In genomic region chr2:29744976-29745375, GRCh38 we compare ENCODE assay signal across 16 cellular contexts.
A peak's percentile ranks its signal among the peaks of the same experiment; 100 is the strongest.
DNase-seq lines count a peak whose midpoint lies in the region; ATAC-seq and TF ChIP-seq lines count a peak whose summit lies in the region.
"Had no signal": no experiment of that assay in that cellular context is flagged by ENCODE, and none has a peak within 500 bp of the region (broad histone marks: within the 10 kb centered on the region; RNA-seq: fewer than 3 reads in every experiment).

No MANE protein-coding gene starts in this region.

- no peaks in the 10 kb centered on the region for H3K79me2 ChIP-seq in GM23338 (replicated peaks; ENCODE audit: insufficient read depth)

- H3K9me3 ChIP-seq in stomach = no peaks in the 10 kb centered on the region
- H3K9me3 ChIP-seq: right atrium auricular region had no signal

- POLR2A ChIA-PET in RWPE1 (lab: Yijun Ruan, JAX; ENCODE audit: low non-redundant PET) = no interaction called here

- no peaks in the 10 kb centered on the region for H3K36me3 Mint-ChIP-seq in GM23338 (ENCODE audit: low read depth)
- H3K36me3 Mint-ChIP-seq in activated T-helper 17 cell treated with anti-CD3 and anti-CD28 coated beads, Interleukin-2, amount 50 U/mL, for 72 hours (ENCODE audit: low read depth) = no peaks in the 10 kb centered on the region

- no peak overlapping the region for H3K4me2 ChIP-seq in GM23338

- H3K9me3 Mint-ChIP-seq in GM23338 = no peaks in the 10 kb centered on the region
- no peaks in the 10 kb centered on the region for H3K9me3 Mint-ChIP-seq in activated T-helper 17 cell treated with anti-CD3 and anti-CD28 coated beads, Interleukin-2, amount 50 U/mL, for 72 hours
- H3K9me3 Mint-ChIP-seq: nephron progenitor cell had no signal

- no peaks in the 10 kb centered on the region for H3F3A ChIP-seq in GM23338 (replicated peaks; ENCODE audit: low read depth)

- H3K36me3 ChIP-seq in GM23338 (ENCODE audit: insufficient read depth) = no peaks in the 10 kb centered on the region
- no peaks in the 10 kb centered on the region for H3K36me3 ChIP-seq in stomach
- H3K36me3 ChIP-seq: brain microvascular endothelial cell, right atrium auricular region had no signal

- H2AFZ ChIP-seq in GM23338 = no peak overlapping the region

- H3K27me3 Mint-ChIP-seq in GM23338 (ENCODE audit: insufficient read depth, low read depth, poor library complexity) = peaks cover 1% of the 10 kb centered on the region
- peaks cover 4% of the 10 kb centered on the region for H3K27me3 Mint-ChIP-seq in activated T-helper 17 cell treated with anti-CD3 and anti-CD28 coated beads, Interleukin-2, amount 50 U/mL, for 72 hours

- H3K4me1 Mint-ChIP-seq in GM23338 = no peaks in the 10 kb centered on the region
- H3K4me1 Mint-ChIP-seq in activated T-helper 17 cell treated with anti-CD3 and anti-CD28 coated beads, Interleukin-2, amount 50 U/mL, for 72 hours = no peaks in the 10 kb centered on the region
- H3K4me1 Mint-ChIP-seq: nephron progenitor cell had no signal

- no peak overlapping the region for H3K4me3 ChIP-seq in GM23338
- H3K4me3 ChIP-seq in stomach = no peak overlapping the region
- H3K4me3 ChIP-seq: right atrium auricular region had no signal

- DNase-seq in GM23338 (ENCODE audit: low spot score) (no peak), stomach (no peak), RWPE1 (ENCODE audit: low spot score) (no peak)
- DNase-seq: activated naive CD4-positive, alpha-beta T cell treated with Interleukin-2 at 50 U/mL for 16 hours; brain microvascular endothelial cell; DMS 273 treated with DMSO at 0.1 percent for 48 hours; effector CD4-positive, alpha-beta T cell; NCI-H2171 treated with DMSO at 0.1 percent for 48 hours; nephron progenitor cell; stimulated activated CD4-positive, alpha-beta T cell treated with anti-CD3 and anti-CD28 coated beads, Interleukin-4, amount 100 ng/mL, for 1 hour had no signal

- H3K27me3 ChIP-seq in GM23338 (ENCODE audit: insufficient read depth) = no peaks in the 10 kb centered on the region
- no peaks in the 10 kb centered on the region for H3K27me3 ChIP-seq in stomach
- H3K27me3 ChIP-seq: brain microvascular endothelial cell, right atrium auricular region had no signal

- H4K20me1 ChIP-seq in GM23338 (replicated peaks; ENCODE audit: insufficient read depth) = no peaks in the 10 kb centered on the region

- TF ChIP-seq CTCF in GM23338 (conservative IDR thresholded peaks at IDR 0.05; ENCODE audit: low read depth in 2 of 2) (no peak), stomach (IDR thresholded peaks at IDR 0.05) (no peak), RWPE1 (conservative IDR thresholded peaks at IDR 0.05; ENCODE audit: low read depth) (no peak)

- CTCF ChIA-PET in RWPE1 (lab: Yijun Ruan, JAX) = no interaction called here

- no peak for TF ChIP-seq EP300 in stomach (IDR thresholded peaks at IDR 0.05)

- no peaks in the 10 kb centered on the region for H3K9me2 ChIP-seq in GM23338 (ENCODE audit: insufficient read depth)

- ATAC-seq in GM18519 (IDR thresholded peaks at IDR 0.05; ENCODE audit: low FRiP score, unreplicated experiment) (peak; percentile 76), GM19467 (IDR thresholded peaks at IDR 0.05; ENCODE audit: unreplicated experiment) (peak; percentile 79), HG02763 (IDR thresholded peaks at IDR 0.05; ENCODE audit: unreplicated experiment) (peak; percentile 77), HG03354 (IDR thresholded peaks at IDR 0.05; ENCODE audit: poor library complexity, severe bottlenecking, unreplicated experiment) (peak; percentile 63), GM23338 (no peak)
- no peak for ATAC-seq in activated T-helper 17 cell treated with anti-CD3 and anti-CD28 coated beads, Interleukin-2, amount 50 U/mL, for 72 hours (replicated peaks)

- intact Hi-C loops in stomach (cut with DNase I; ENCODE audit: low total_unique reads) = no loop called here

- no peak overlapping the region for H3K27ac Mint-ChIP-seq in GM23338
- no peak overlapping the region for H3K27ac Mint-ChIP-seq in activated T-helper 17 cell treated with anti-CD3 and anti-CD28 coated beads, Interleukin-2, amount 50 U/mL, for 72 hours
- H3K27ac Mint-ChIP-seq: nephron progenitor cell had no signal

- no peak overlapping the region for H3K4me3 Mint-ChIP-seq in GM23338
- no peak overlapping the region for H3K4me3 Mint-ChIP-seq in activated T-helper 17 cell treated with anti-CD3 and anti-CD28 coated beads, Interleukin-2, amount 50 U/mL, for 72 hours
- H3K4me3 Mint-ChIP-seq: nephron progenitor cell had no signal

- H3K4me1 ChIP-seq in GM23338 (ENCODE audit: insufficient read depth) = no peaks in the 10 kb centered on the region
- peaks cover 0 to 14% (median 2%) of the 10 kb centered on the region in 4 donors for H3K4me1 ChIP-seq in stomach
- H3K4me1 ChIP-seq: right atrium auricular region had no signal

- TF ChIP-seq POLR2A in stomach (IDR thresholded peaks at IDR 0.05) = no peak

- H3K27ac ChIP-seq in GM23338 (ENCODE audit: low read depth) (no peak overlapping the region), stomach (no peak overlapping the region), RWPE1 (no peak overlapping the region)
- H3K27ac ChIP-seq: brain microvascular endothelial cell, right atrium auricular region had no signal

- WGBS in stomach, 5 donors = 55 to 77% (median 69%) methylated on average over 3 of the region's 3 CpGs

TF ChIP-seq in GM23338, 12 proteins besides CTCF, POLR2A, EP300 and RAD21:
- TF ChIP-seq CREB1 (CRISPR knock-in tag; IDR thresholded peaks at IDR 0.05; ENCODE audit: low read depth) (no peak), EZH2 (IDR thresholded peaks at IDR 0.05; ENCODE audit: low read depth, unreplicated experiment) (no peak), STAT1 (IDR thresholded peaks at IDR 0.05; ENCODE audit: unreplicated experiment) (no peak), POLR2AphosphoS5 (IDR thresholded peaks at IDR 0.05; ENCODE audit: low read depth) (no peak), JUNB (IDR thresholded peaks at IDR 0.05; ENCODE audit: unreplicated experiment) (no peak), NANOG (IDR thresholded peaks at IDR 0.05; ENCODE audit: borderline replicate concordance) (no peak), EZH2phosphoT487 (IDR thresholded peaks at IDR 0.05; ENCODE audit: unreplicated experiment) (no peak), ZNF331 (CRISPR knock-in tag; IDR thresholded peaks at IDR 0.05; ENCODE audit: low read depth) (no peak), ZNF114 (CRISPR knock-in tag; IDR thresholded peaks at IDR 0.05) (no peak)
- TF ChIP-seq, protein P1, sequence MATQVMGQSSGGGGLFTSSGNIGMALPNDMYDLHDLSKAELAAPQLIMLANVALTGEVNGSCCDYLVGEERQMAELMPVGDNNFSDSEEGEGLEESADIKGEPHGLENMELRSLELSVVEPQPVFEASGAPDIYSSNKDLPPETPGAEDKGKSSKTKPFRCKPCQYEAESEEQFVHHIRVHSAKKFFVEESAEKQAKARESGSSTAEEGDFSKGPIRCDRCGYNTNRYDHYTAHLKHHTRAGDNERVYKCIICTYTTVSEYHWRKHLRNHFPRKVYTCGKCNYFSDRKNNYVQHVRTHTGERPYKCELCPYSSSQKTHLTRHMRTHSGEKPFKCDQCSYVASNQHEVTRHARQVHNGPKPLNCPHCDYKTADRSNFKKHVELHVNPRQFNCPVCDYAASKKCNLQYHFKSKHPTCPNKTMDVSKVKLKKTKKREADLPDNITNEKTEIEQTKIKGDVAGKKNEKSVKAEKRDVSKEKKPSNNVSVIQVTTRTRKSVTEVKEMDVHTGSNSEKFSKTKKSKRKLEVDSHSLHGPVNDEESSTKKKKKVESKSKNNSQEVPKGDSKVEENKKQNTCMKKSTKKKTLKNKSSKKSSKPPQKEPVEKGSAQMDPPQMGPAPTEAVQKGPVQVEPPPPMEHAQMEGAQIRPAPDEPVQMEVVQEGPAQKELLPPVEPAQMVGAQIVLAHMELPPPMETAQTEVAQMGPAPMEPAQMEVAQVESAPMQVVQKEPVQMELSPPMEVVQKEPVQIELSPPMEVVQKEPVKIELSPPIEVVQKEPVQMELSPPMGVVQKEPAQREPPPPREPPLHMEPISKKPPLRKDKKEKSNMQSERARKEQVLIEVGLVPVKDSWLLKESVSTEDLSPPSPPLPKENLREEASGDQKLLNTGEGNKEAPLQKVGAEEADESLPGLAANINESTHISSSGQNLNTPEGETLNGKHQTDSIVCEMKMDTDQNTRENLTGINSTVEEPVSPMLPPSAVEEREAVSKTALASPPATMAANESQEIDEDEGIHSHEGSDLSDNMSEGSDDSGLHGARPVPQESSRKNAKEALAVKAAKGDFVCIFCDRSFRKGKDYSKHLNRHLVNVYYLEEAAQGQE (IDR thresholded peaks at IDR 0.05; ENCODE audit: unreplicated experiment) = no peak
- TF ChIP-seq, protein P2, sequence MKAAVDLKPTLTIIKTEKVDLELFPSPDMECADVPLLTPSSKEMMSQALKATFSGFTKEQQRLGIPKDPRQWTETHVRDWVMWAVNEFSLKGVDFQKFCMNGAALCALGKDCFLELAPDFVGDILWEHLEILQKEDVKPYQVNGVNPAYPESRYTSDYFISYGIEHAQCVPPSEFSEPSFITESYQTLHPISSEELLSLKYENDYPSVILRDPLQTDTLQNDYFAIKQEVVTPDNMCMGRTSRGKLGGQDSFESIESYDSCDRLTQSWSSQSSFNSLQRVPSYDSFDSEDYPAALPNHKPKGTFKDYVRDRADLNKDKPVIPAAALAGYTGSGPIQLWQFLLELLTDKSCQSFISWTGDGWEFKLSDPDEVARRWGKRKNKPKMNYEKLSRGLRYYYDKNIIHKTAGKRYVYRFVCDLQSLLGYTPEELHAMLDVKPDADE (IDR thresholded peaks at IDR 0.05) = no peak

Comparison
In these comparisons a context has a peak if more than half of its experiments do, and no peak if none do; other contexts are left out.
1. ATAC-seq: peak in GM18519 (single experiment), GM19467 (single experiment), HG02763 (single experiment) and HG03354 (single experiment); none in GM23338 (single experiment) and activated T-helper 17 cell treated with anti-CD3 and anti-CD28 coated beads, Interleukin-2, amount 50 U/mL, for 72 hours (single experiment).